Comparison of ENCODE assay signal across 8 cellular contexts in genomic region chr19:17079710-17080440, GRCh38. TPM values are rescaled to one million over a fixed set of nuclear protein-coding genes. Genes with fewer than 3 reads are reported as not detected.
DNase-seq lines count a peak whose midpoint lies in the region; ATAC-seq and TF ChIP-seq lines count a peak whose summit lies in the region.

No MANE protein-coding gene starts in this region.

- no peaks in the 10 kb centered on the region for H3K36me3 ChIP-seq in esophagus (ENCODE audit: control insufficient read depth in 2 of 2, insufficient read depth in 2 of 2, low read length in 1 of 2)

- H3K36me3 Mint-ChIP-seq in natural killer cell = no peaks in the 10 kb centered on the region

- no peaks in the 10 kb centered on the region for H3K27me3 Mint-ChIP-seq in natural killer cell (ENCODE audit: low read depth in 2 of 2)

- H3K4me1 ChIP-seq in esophagus (ENCODE audit: control insufficient read depth in 2 of 2, insufficient read depth in 2 of 2, low read length in 1 of 2) = peaks cover 4 to 16% of the 10 kb centered on the region in 2 donors

- ATAC-seq in GM19324 (IDR thresholded peaks at IDR 0.05; ENCODE audit: low FRiP score, unreplicated experiment) (peak; percentile 28), natural killer cell (peak; percentile 33 to 41 (median 37))

- TF ChIP-seq CTCF in natural killer cell (IDR thresholded peaks at IDR 0.05) = peak; percentile 26

- WGBS in esophagus, 2 donors = 32 to 41% methylated on average over 28 of the region's 28 CpGs

- H3K27ac Mint-ChIP-seq in natural killer cell = peak overlapping the region; percentile 75 to 88

- H3K27ac ChIP-seq in esophagus (ENCODE audit: low read depth in 2 of 2, low read length in 1 of 2) = peak overlapping the region; percentile 92 to 97

- no peaks in the 10 kb centered on the region for H3K27me3 ChIP-seq in esophagus (ENCODE audit: control insufficient read depth in 1 of 2, insufficient read depth in 2 of 2, low read length in 2 of 2)

- H3K4me3 ChIP-seq in esophagus (ENCODE audit: low read depth in 1 of 2, low read length in 2 of 2) = peak overlapping the region; percentile 24 to 43

- H3K9me3 Mint-ChIP-seq in natural killer cell = no peaks in the 10 kb centered on the region

- in situ Hi-C loops in ACHN (cut with HindIII; ENCODE audit: low pct_ligation_motif_present, low pct_unique_long_range_greater_than_20kb, low sequenced_read_pairs) = no loop called here

- peaks cover 53 to 74% of the 10 kb centered on the region in 2 donors for H3K4me1 Mint-ChIP-seq in natural killer cell

- peak overlapping the region; percentile 74 for H3K4me3 Mint-ChIP-seq in natural killer cell

- intact Hi-C loops in natural killer cell (cut with micrococcal nuclease) = loop anchor here (1.0 to 2.0 kb wide), 2 partner anchors 45 to 55 kb away; no protein-coding TSS in a partner anchor

- DNase-seq in ACHN (peak; percentile 95), NCI-H226 (peak; percentile 98), activated T-cell treated with anti-CD3 and anti-CD28 coated beads for 4 hours (peak; percentile 44), natural killer cell (peak; percentile 46), NCI-H1930 (lab: John Stamatoyannopoulos, UW) (no peak)
- peak; percentile 53 to 74 for DNase-seq in stimulated activated CD8-positive, alpha-beta memory T cell treated with anti-CD3 and anti-CD28 coated beads, Interleukin-7, amount 100 ng/mL, for 48 hours (ENCODE audit: extremely low read depth in 1 of 2, low read depth in 1 of 2)

- H3K9me3 ChIP-seq in esophagus (ENCODE audit: control insufficient read depth in 2 of 2, insufficient read depth in 1 of 2, low read depth in 1 of 2, low read length in 1 of 2) = no peaks in the 10 kb centered on the region

RNA-seq across cellular contexts. Expression of gene MYO9B, which starts 4.3 kb away (rescaled TPM):
- 10 to 100 TPM; 24.2 to 41.2 TPM for polyA plus RNA-seq in esophagus
- 100 to 1,000 TPM; 321 to 378 (median 365) TPM for total RNA-seq in natural killer cell

RNA-seq across cellular contexts. Expression of gene HAUS8, which starts 4.6 kb away (rescaled TPM):
- polyA plus RNA-seq in esophagus = 1 to 10 TPM; 7.8 to 9.3 TPM
- total RNA-seq in natural killer cell = 10 to 100 TPM; 10.3 to 13.5 (median 10.4) TPM

RNA-seq across cellular contexts. Expression of gene CPAMD8, which starts 53.3 kb away (rescaled TPM):
- 1 to 10 TPM; 1.0 to 1.9 TPM for polyA plus RNA-seq in esophagus
- 1 to 10 TPM; 3.6 to 4.9 (median 4.7) TPM for total RNA-seq in natural killer cell

Comparison
In these comparisons a context has a peak if more than half of its experiments do, and no peak if none do; other contexts are left out.
1. DNase-seq: peak in ACHN (single experiment), NCI-H226 (single experiment), activated T-cell treated with anti-CD3 and anti-CD28 coated beads for 4 hours (single experiment), natural killer cell (single experiment) and stimulated activated CD8-positive, alpha-beta memory T cell treated with anti-CD3 and anti-CD28 coated beads, Interleukin-7, amount 100 ng/mL, for 48 hours (2 of 2); none in NCI-H1930 (0 of 2).